18 cellular contexts compared by ENCODE assay signal in genomic region chr1:244211559-244211944, GRCh38.
A peak's percentile ranks its signal among the peaks of the same experiment; 100 is the strongest.
DNase-seq lines count a peak whose midpoint lies in the region; ATAC-seq and TF ChIP-seq lines count a peak whose summit lies in the region.
"Had no signal": no experiment of that assay in that cellular context is flagged by ENCODE, and none has a peak within 500 bp of the region (broad histone marks: within the 10 kb centered on the region; RNA-seq: fewer than 3 reads in every experiment).

No MANE protein-coding gene starts in this region.

- H2AK5ac ChIP-seq in mesenchymal stem cell (ENCODE audit: low read length, severe bottlenecking) = no peak overlapping the region
- H2AK5ac ChIP-seq in mesendoderm (ENCODE audit: low read length) = no peak overlapping the region

- H3K4me2 ChIP-seq in mesenchymal stem cell (ENCODE audit: low read length, poor library complexity, severe bottlenecking) (no peak overlapping the region), mesendoderm (ENCODE audit: low read length) (no peak overlapping the region)

- no peak overlapping the region for H4K5ac ChIP-seq in mesendoderm (ENCODE audit: low read length)

- no peaks in the 10 kb centered on the region for H3K79me2 ChIP-seq in mesendoderm (ENCODE audit: control insufficient read depth, insufficient read depth, low read length)

- no peaks in the 10 kb centered on the region; the same call in 1 of the 2 replicates for H3K27me3 Mint-ChIP-seq in WTC11 (ENCODE audit: low read depth)
- H3K27me3 Mint-ChIP-seq: stimulated activated naive CD8-positive, alpha-beta T cell treated with anti-CD3 and anti-CD28 coated beads, Interleukin-15, amount 100 ng/mL, for 72 hours had no signal

- peaks cover 13% of the 10 kb centered on the region for H3K9me3 Mint-ChIP-seq in WTC11
- H3K9me3 Mint-ChIP-seq: activated naive CD4-positive, alpha-beta T cell treated with anti-CD3 and anti-CD28 coated beads for 36 hours; effector memory CD8-positive, alpha-beta T cell; stimulated activated naive CD8-positive, alpha-beta T cell treated with anti-CD3 and anti-CD28 coated beads, Interleukin-15, amount 100 ng/mL, for 72 hours; T-helper 2 cell treated with Interferon-gamma antibody and Interleukin-4, amounts not matched to agents 5 μg/mL and 100 μg/mL, for 36 hours had no signal

- POLR2A ChIA-PET in WTC11 (lab: Charles Lee) = no interaction called here

- H4K8ac ChIP-seq in mesenchymal stem cell (ENCODE audit: low read length) (no peak overlapping the region), mesendoderm (ENCODE audit: low read depth, low read length) (no peak overlapping the region)

- peaks cover 14% of the 10 kb centered on the region for H3K4me1 Mint-ChIP-seq in WTC11
- H3K4me1 Mint-ChIP-seq: stimulated activated naive CD8-positive, alpha-beta T cell treated with anti-CD3 and anti-CD28 coated beads, Interleukin-15, amount 100 ng/mL, for 72 hours had no signal

- ATAC-seq in WTC11 (peak; percentile 4), HG03045 (IDR thresholded peaks at IDR 0.05; ENCODE audit: unreplicated experiment) (no peak), GM21825 (IDR thresholded peaks at IDR 0.05; ENCODE audit: unreplicated experiment) (no peak)
- ATAC-seq: effector memory CD8-positive, alpha-beta T cell had no signal

- H3K4me1 ChIP-seq in mesenchymal stem cell (ENCODE audit: control insufficient read depth, insufficient read depth, low read depth, low read length) = peaks cover 9% of the 10 kb centered on the region
- H3K4me1 ChIP-seq in mesendoderm (ENCODE audit: control insufficient read depth, low read depth, low read length) = no peaks in the 10 kb centered on the region
- H3K4me1 ChIP-seq: breast epithelium had no signal

- no peaks in the 10 kb centered on the region for H3K36me3 ChIP-seq in mesenchymal stem cell (ENCODE audit: control insufficient read depth in 1 of 2, insufficient read depth in 2 of 2, low read depth in 1 of 2, low read length in 2 of 2)
- H3K36me3 ChIP-seq in mesendoderm (ENCODE audit: control insufficient read depth, insufficient read depth, low read length) = no peaks in the 10 kb centered on the region
- H3K36me3 ChIP-seq: breast epithelium, SJCRH30, vagina had no signal

- no peak overlapping the region for H3K9ac ChIP-seq in mesenchymal stem cell (ENCODE audit: low read length)
- H3K9ac ChIP-seq in mesendoderm (ENCODE audit: low read length) = no peak overlapping the region

- no peak overlapping the region for H4K91ac ChIP-seq in mesenchymal stem cell (ENCODE audit: low read length)

- H3K18ac ChIP-seq in mesenchymal stem cell (ENCODE audit: low read depth in 1 of 2, low read length in 2 of 2) (no peak overlapping the region), mesendoderm (ENCODE audit: low read length) (no peak overlapping the region)

- no peaks in the 10 kb centered on the region for H3K9me3 ChIP-seq in mesenchymal stem cell (ENCODE audit: control insufficient read depth, low read length)
- H3K9me3 ChIP-seq: breast epithelium, SJCRH30, vagina had no signal

- DNase-seq in EH (ENCODE audit: low read depth) (peak; percentile 57), WTC11 (ENCODE audit: low spot score) (no peak), fibroblast of the aortic adventitia (ENCODE audit: low read depth) (peak; percentile 81), retinal pigment epithelial cell (ENCODE audit: low read depth) (peak; percentile 95), mesenchymal stem cell (no peak), mesendoderm (no peak)
- DNase-seq: activated CD4-positive, alpha-beta T cell treated with anti-CD3 and anti-CD28 coated beads for 1 hour; activated naive CD4-positive, alpha-beta T cell treated with anti-CD3 and anti-CD28 coated beads for 36 hours; effector memory CD8-positive, alpha-beta T cell; GF-D8; NCI-H2029 treated with DMSO at 0.1 percent for 48 hours; stimulated activated naive CD8-positive, alpha-beta T cell treated with anti-CD3 and anti-CD28 coated beads, Interleukin-15, amount 100 ng/mL, for 72 hours had no signal

- no peak overlapping the region for H3K4me3 Mint-ChIP-seq in WTC11
- H3K4me3 Mint-ChIP-seq: activated naive CD4-positive, alpha-beta T cell treated with anti-CD3 and anti-CD28 coated beads for 36 hours; effector memory CD8-positive, alpha-beta T cell; stimulated activated naive CD8-positive, alpha-beta T cell treated with anti-CD3 and anti-CD28 coated beads, Interleukin-15, amount 100 ng/mL, for 72 hours; T-helper 2 cell treated with Interferon-gamma antibody and Interleukin-4, amounts not matched to agents 5 μg/mL and 100 μg/mL, for 36 hours had no signal

- H3K23ac ChIP-seq in mesenchymal stem cell (ENCODE audit: low read length in 2 of 2) (no peak overlapping the region), mesendoderm (ENCODE audit: low read length) (no peak overlapping the region)

- H3K27ac Mint-ChIP-seq in WTC11 = no peak overlapping the region
- H3K27ac Mint-ChIP-seq: activated naive CD4-positive, alpha-beta T cell treated with anti-CD3 and anti-CD28 coated beads for 36 hours; effector memory CD8-positive, alpha-beta T cell; T-helper 2 cell treated with Interferon-gamma antibody and Interleukin-4, amounts not matched to agents 5 μg/mL and 100 μg/mL, for 36 hours had no signal

- H2AFZ ChIP-seq in mesenchymal stem cell (ENCODE audit: low read depth, low read length) = no peak overlapping the region

- H3K56ac ChIP-seq in mesendoderm (ENCODE audit: low read length) = no peak overlapping the region

- H3K27ac ChIP-seq in mesenchymal stem cell (ENCODE audit: low read length, poor library complexity, severe bottlenecking) (no peak overlapping the region), mesendoderm (ENCODE audit: low read depth, low read length) (no peak overlapping the region)
- H3K27ac ChIP-seq: breast epithelium, SJCRH30, vagina had no signal

- H2BK120ac ChIP-seq in mesenchymal stem cell (ENCODE audit: low read depth, low read length) (no peak overlapping the region), mesendoderm (ENCODE audit: low read depth, low read length) (no peak overlapping the region)

- H3K14ac ChIP-seq in mesenchymal stem cell (ENCODE audit: low read length in 2 of 2) = no peak overlapping the region

- CTCF ChIA-PET in WTC11 (lab: Charles Lee) = interaction anchor here (1.0 to 1.8 kb wide), 9 partner anchors 12 to 424 kb away, joined by 3 to 8 read pairs (median 4); no protein-coding TSS in a partner anchor

- TF ChIP-seq CTCF in WTC11 (IDR thresholded peaks at IDR 0.05) (no peak), fibroblast of the aortic adventitia (IDR thresholded peaks at IDR 0.05; ENCODE audit: insufficient read depth, low read length) (no peak), retinal pigment epithelial cell (conservative IDR thresholded peaks at IDR 0.05; ENCODE audit: low read depth, low read length) (no peak)

- H2BK5ac ChIP-seq in mesenchymal stem cell (ENCODE audit: low read depth, low read length, poor library complexity, severe bottlenecking) = no peak overlapping the region
- H2BK5ac ChIP-seq in mesendoderm (ENCODE audit: low read length) = no peak overlapping the region

- WGBS in mesenchymal stem cell = 96% methylated on average over 4 of the region's 5 CpGs
- no CpG with 5 or more reads among the region's 5 CpGs for WGBS in mesendoderm (ENCODE audit: extremely low coverage, insufficient coverage, low lambda C conversion rate)

- H3K27me3 ChIP-seq in mesenchymal stem cell (ENCODE audit: control insufficient read depth in 1 of 2, insufficient read depth in 1 of 2, low read length in 2 of 2) = peaks cover 0 to 4% of the 10 kb centered on the region in 2 experiments
- H3K27me3 ChIP-seq in mesendoderm (ENCODE audit: insufficient read depth, low read length, poor library complexity) = no peaks in the 10 kb centered on the region
- H3K27me3 ChIP-seq: breast epithelium, SJCRH30, vagina had no signal

- no peak overlapping the region for H2BK12ac ChIP-seq in mesenchymal stem cell (ENCODE audit: low read length in 2 of 2)

- no peak overlapping the region for H2BK15ac ChIP-seq in mesenchymal stem cell (ENCODE audit: low read depth, poor library complexity, severe bottlenecking)
- H2BK15ac ChIP-seq in mesendoderm (replicated peaks; ENCODE audit: low read depth) = no peak overlapping the region

- peaks cover 12% of the 10 kb centered on the region for H3K36me3 Mint-ChIP-seq in WTC11

- no peak overlapping the region for H3K4me3 ChIP-seq in fibroblast of the aortic adventitia (ENCODE audit: low read depth, low read length)
- H3K4me3 ChIP-seq in retinal pigment epithelial cell (ENCODE audit: low read length) = no peak overlapping the region
- no peak overlapping the region for H3K4me3 ChIP-seq in mesenchymal stem cell (ENCODE audit: insufficient read depth in 1 of 2, low read depth in 1 of 2, low read length in 2 of 2)
- no peak overlapping the region for H3K4me3 ChIP-seq in mesendoderm (ENCODE audit: low read length)
- H3K4me3 ChIP-seq: breast epithelium, SJCRH30, vagina had no signal

- H3K4ac ChIP-seq in mesenchymal stem cell (ENCODE audit: low read depth in 1 of 2, low read length in 2 of 2) (no peak overlapping the region), mesendoderm (ENCODE audit: low read depth, low read length) (no peak overlapping the region)

- H3K79me1 ChIP-seq in mesenchymal stem cell (replicated peaks; ENCODE audit: low read length, poor library complexity, severe bottlenecking) (no peaks in the 10 kb centered on the region), mesendoderm (ENCODE audit: low read length) (no peaks in the 10 kb centered on the region)

TF ChIP-seq in WTC11, 78 proteins besides CTCF, POLR2A, EP300 and RAD21 (continues in another document):
- TF ChIP-seq KAT7 (CRISPR knock-in tag; IDR thresholded peaks at IDR 0.05; ENCODE audit: borderline replicate concordance) (no peak), NFE2L1 (CRISPR knock-in tag; IDR thresholded peaks at IDR 0.05) (no peak), ATF2 (CRISPR knock-in tag; IDR thresholded peaks at IDR 0.05; ENCODE audit: borderline replicate concordance, low read depth) (no peak)

Comparison
In these comparisons a context has a peak if more than half of its experiments do, and no peak if none do; other contexts are left out.
1. DNase-seq: peak in EH (single experiment), fibroblast of the aortic adventitia (single experiment) and retinal pigment epithelial cell (single experiment); none in WTC11 (single experiment), mesenchymal stem cell (single experiment) and mesendoderm (single experiment).